In the genomic region with DNA sequence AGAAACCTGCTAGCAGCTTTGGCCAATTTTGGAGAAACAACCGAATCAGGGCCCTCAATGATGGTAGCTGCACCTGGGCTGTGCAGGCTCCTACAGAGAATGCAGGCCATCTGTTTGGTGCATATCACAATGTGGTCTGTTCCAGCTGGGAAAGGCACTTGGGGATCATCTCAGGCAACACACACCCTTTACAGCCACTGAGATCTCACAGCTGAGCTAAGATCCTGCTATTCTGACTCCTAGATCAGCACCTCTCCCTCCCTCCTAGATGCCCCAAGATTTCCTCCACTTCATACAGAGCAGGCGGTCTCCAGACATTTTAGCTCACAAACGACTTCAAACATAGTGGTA, we compare ENCODE assay signal across 16 cellular contexts.
A peak's percentile ranks its signal among the peaks of the same experiment; 100 is the strongest.
DNase-seq lines count a peak whose midpoint lies in the region; ATAC-seq and TF ChIP-seq lines count a peak whose summit lies in the region.
"Had no signal": no experiment of that assay in that cellular context is flagged by ENCODE, and none has a peak within 500 bp of the region (broad histone marks: within the 10 kb centered on the region; RNA-seq: fewer than 3 reads in every experiment).

No MANE protein-coding gene starts in this region.

- peak overlapping the region; percentile 56 for H2BK20ac ChIP-seq in IMR-90 (ENCODE audit: low read depth, low read length)

- H3K4me2 ChIP-seq in IMR-90 (ENCODE audit: low read depth, low read length), result no peak overlapping the region

- no peak overlapping the region for H2AFZ ChIP-seq in IMR-90 (replicated peaks; ENCODE audit: low read length, poor library complexity)
- H2AFZ ChIP-seq: GM23248 had no signal

- H3K9me3 ChIP-seq in IMR-90 (ENCODE audit: control insufficient read depth, insufficient read depth, low read length) (no peaks in the 10 kb centered on the region), body of pancreas (no peaks in the 10 kb centered on the region), right lobe of liver (no peaks in the 10 kb centered on the region), skeletal muscle tissue (ENCODE audit: control insufficient read depth in 3 of 3, low read length in 3 of 3) (no peaks in the 10 kb centered on the region)

- intact Hi-C loops in IMR-90 (cut with micrococcal nuclease) (no loop called here), body of pancreas (cut with DNase I) (no loop called here), right lobe of liver (cut with DNase I) (no loop called here)

- no peak overlapping the region for H3K27ac ChIP-seq in IMR-90 (ENCODE audit: insufficient read depth, low read length)
- H3K27ac ChIP-seq in body of pancreas, result peak overlapping the region in 3 of 4 donors; percentile 55 to 80 (median 58)
- H3K27ac ChIP-seq in right lobe of liver, result peak overlapping the region in 2 of 3 donors; percentile 4 to 23
- peak overlapping the region; percentile 16 for H3K27ac ChIP-seq in skeletal muscle tissue (ENCODE audit: low read depth, low read length)
- H3K27ac ChIP-seq: GM23248 had no signal

- peaks cover 16% of the 10 kb centered on the region for H3K9me1 ChIP-seq in IMR-90 (ENCODE audit: insufficient read depth, low read length)

- no peaks in the 10 kb centered on the region for H3K27me3 ChIP-seq in IMR-90 (ENCODE audit: control insufficient read depth, insufficient read depth, low read length)
- H3K27me3 ChIP-seq in body of pancreas, result no peaks in the 10 kb centered on the region
- H3K27me3 ChIP-seq in right lobe of liver, result no peaks in the 10 kb centered on the region
- no peaks in the 10 kb centered on the region for H3K27me3 ChIP-seq in skeletal muscle tissue (ENCODE audit: control insufficient read depth in 3 of 3, insufficient read depth in 3 of 3, low read length in 3 of 3)

- ATAC-seq in IMR-90 (ENCODE audit: low read depth) (no peak), body of pancreas (no peak), right lobe of liver (no peak), GM18861 (IDR thresholded peaks at IDR 0.05; ENCODE audit: unreplicated experiment) (no peak)

- WGBS in IMR-90 (ENCODE audit: extremely low coverage in 2 of 2, insufficient read length in 1 of 2), 2 experiments, result no CpG with 5 or more reads among the region's 3 CpGs
- WGBS in body of pancreas, 2 donors, result 55 to 88% methylated on average over 3 of the region's 3 CpGs
- 69% methylated on average over 3 of the region's 3 CpGs for WGBS in right lobe of liver (ENCODE audit: insufficient coverage, low coverage, low lambda C conversion rate, missing lambda C conversion rate)

- no peak overlapping the region for H2BK5ac ChIP-seq in IMR-90 (ENCODE audit: low read depth, low read length, poor library complexity, severe bottlenecking)

- no peaks in the 10 kb centered on the region for H4K20me1 ChIP-seq in IMR-90 (ENCODE audit: insufficient read depth, low read length)

- dilution Hi-C loops in IMR-90 (cut with HindIII; ENCODE audit: low sequenced_read_pairs, unreplicated experiment), result no loop called here

- TF ChIP-seq RAD21 in IMR-90 (IDR thresholded peaks at IDR 0.05; ENCODE audit: low read length), result no peak

- POLR2A ChIA-PET in IMR-90 (lab: Charles Lee; ENCODE audit: unreplicated experiment), result no interaction called here

- peak overlapping the region in 1 of 2 experiments; percentile 53; a peak in 1 of 4 replicates for H4K8ac ChIP-seq in IMR-90 (ENCODE audit: low read depth in 2 of 2, low read length in 2 of 2)

- peak overlapping the region; percentile 42; the same call in 1 of the 2 replicates for H2AK5ac ChIP-seq in IMR-90 (ENCODE audit: low read depth, low read length)

- H3K4me1 ChIP-seq in IMR-90 (ENCODE audit: control insufficient read depth, insufficient read depth, low read length), result peaks cover 4% of the 10 kb centered on the region
- H3K4me1 ChIP-seq in body of pancreas, result peaks cover 18% of the 10 kb centered on the region
- H3K4me1 ChIP-seq in right lobe of liver, result peaks cover 0 to 13% (median 4%) of the 10 kb centered on the region in 4 donors
- H3K4me1 ChIP-seq in skeletal muscle tissue (ENCODE audit: control insufficient read depth in 3 of 3, insufficient read depth in 3 of 3, low read length in 3 of 3), result peaks cover 16 to 36% (median 32%) of the 10 kb centered on the region in 3 donors

- H3K4ac ChIP-seq in IMR-90 (ENCODE audit: low read depth, low read length), result peak overlapping the region; percentile 66

- CTCF ChIA-PET in IMR-90 (lab: Yijun Ruan, JAX), result interaction anchor here (1.1 kb wide), 1 partner anchor 141 kb away, joined by 3 read pairs; no protein-coding TSS in a partner anchor

- no peak overlapping the region for H3K9ac ChIP-seq in IMR-90 (ENCODE audit: low read depth, low read length)
- H3K9ac ChIP-seq in skeletal muscle tissue (ENCODE audit: low read depth in 1 of 3, low read length in 3 of 3), result peak overlapping the region in 1 of 3 donors; percentile 33
- H3K9ac ChIP-seq: GM23248 had no signal

- no peak overlapping the region for H3K56ac ChIP-seq in IMR-90 (ENCODE audit: extremely low read depth, insufficient read depth, low read length)

- DNase-seq in IMR-90 (peak; percentile 23), body of pancreas (no peak), right lobe of liver (no peak), T-helper 9 cell (no peak), NCI-H1105 treated with DMSO at 0.1 percent for 48 hours (lab: John Stamatoyannopoulos, UW) (no peak)
- DNase-seq: AML-193, DND-41, KBM-7, NCI-H187, NCI-H226, NCI-H82, OCI-M1, RPMI8226 had no signal

- no TSS peak for BruUV-seq in IMR-90 (replicated peaks; lab: Mats Ljungman, UMichigan)

- no peak for TF ChIP-seq CTCF in IMR-90 (conservative IDR thresholded peaks at IDR 0.05; ENCODE audit: low read depth, low read length)
- TF ChIP-seq CTCF in body of pancreas (IDR thresholded peaks at IDR 0.05), result no peak
- TF ChIP-seq CTCF in right lobe of liver (IDR thresholded peaks at IDR 0.05), result no peak

- no peaks in the 10 kb centered on the region for H3K79me1 ChIP-seq in IMR-90 (ENCODE audit: low read depth in 1 of 2, low read length in 2 of 2)

- H3K18ac ChIP-seq in IMR-90 (ENCODE audit: low read depth, low read length), result no peak overlapping the region

- H3K23ac ChIP-seq in IMR-90 (ENCODE audit: low read depth, low read length), result 0 out of 2 replicates have a peak overlapping the region, but pooled peaks have one; percentile 40

- TF ChIP-seq POLR2A in IMR-90 (IDR thresholded peaks at IDR 0.05; ENCODE audit: low read depth, low read length) (no peak), body of pancreas (IDR thresholded peaks at IDR 0.05) (no peak), right lobe of liver (IDR thresholded peaks at IDR 0.05) (no peak)

- peak overlapping the region; percentile 40; the same call in 1 of the 2 replicates for H3K14ac ChIP-seq in IMR-90 (replicated peaks; ENCODE audit: low read depth, low read length)

- H2BK120ac ChIP-seq in IMR-90 (ENCODE audit: low read depth, low read length), result peak overlapping the region; percentile 54

- H2AK9ac ChIP-seq in IMR-90 (replicated peaks; ENCODE audit: low read depth, low read length, poor library complexity), result no peak overlapping the region

- H4K5ac ChIP-seq in IMR-90 (ENCODE audit: low read depth, low read length), result no peak overlapping the region

- H3K36me3 ChIP-seq in IMR-90 (ENCODE audit: control insufficient read depth, insufficient read depth, low read length) (no peaks in the 10 kb centered on the region), body of pancreas (replicated peaks in 1 of 2; ENCODE audit: insufficient read depth in 1 of 2, low read depth in 2 of 2) (no peaks in the 10 kb centered on the region), right lobe of liver (no peaks in the 10 kb centered on the region), skeletal muscle tissue (ENCODE audit: control insufficient read depth in 3 of 3, insufficient read depth in 3 of 3, low read length in 3 of 3) (no peaks in the 10 kb centered on the region)

- H4K91ac ChIP-seq in IMR-90 (ENCODE audit: insufficient read depth, low read depth, low read length), result peak overlapping the region; percentile 50

- peak overlapping the region; percentile 77; the same call in 1 of the 3 replicates for H2BK15ac ChIP-seq in IMR-90 (ENCODE audit: low read depth, low read length)

- in situ Hi-C loops in IMR-90 (cut with MboI; ENCODE audit: low sequenced_read_pairs), result no loop called here

- H3K4me3 ChIP-seq in IMR-90 (ENCODE audit: insufficient read depth, low read depth, low read length) (no peak overlapping the region), body of pancreas (no peak overlapping the region), right lobe of liver (no peak overlapping the region), skeletal muscle tissue (ENCODE audit: low read length in 3 of 3) (no peak overlapping the region)
- H3K4me3 ChIP-seq: GM23248 had no signal

TF ChIP-seq in IMR-90, 13 proteins besides CTCF, POLR2A, EP300 and RAD21 (continues in another document):
- TF ChIP-seq RCOR1 (IDR thresholded peaks at IDR 0.05; ENCODE audit: insufficient replicate concordance, low read length) (no peak), FOS (IDR thresholded peaks at IDR 0.05; ENCODE audit: low read depth, low read length) (no peak), MXI1 (IDR thresholded peaks at IDR 0.05; ENCODE audit: borderline replicate concordance, low read depth, low read length) (no peak), CHD1 (IDR thresholded peaks at IDR 0.05; ENCODE audit: low read depth, low read length) (no peak), RFX5 (IDR thresholded peaks at IDR 0.05; ENCODE audit: low read depth, low read length) (no peak), MAFK (IDR thresholded peaks at IDR 0.05; ENCODE audit: low read depth, low read length) (no peak), SMC3 (IDR thresholded peaks at IDR 0.05; ENCODE audit: low read depth, low read length) (no peak), BHLHE40 (IDR thresholded peaks at IDR 0.05; ENCODE audit: low read depth, low read length) (no peak), MAZ (IDR thresholded peaks at IDR 0.05; ENCODE audit: borderline replicate concordance, low read depth, low read length) (no peak)
- TF ChIP-seq, protein P1, sequence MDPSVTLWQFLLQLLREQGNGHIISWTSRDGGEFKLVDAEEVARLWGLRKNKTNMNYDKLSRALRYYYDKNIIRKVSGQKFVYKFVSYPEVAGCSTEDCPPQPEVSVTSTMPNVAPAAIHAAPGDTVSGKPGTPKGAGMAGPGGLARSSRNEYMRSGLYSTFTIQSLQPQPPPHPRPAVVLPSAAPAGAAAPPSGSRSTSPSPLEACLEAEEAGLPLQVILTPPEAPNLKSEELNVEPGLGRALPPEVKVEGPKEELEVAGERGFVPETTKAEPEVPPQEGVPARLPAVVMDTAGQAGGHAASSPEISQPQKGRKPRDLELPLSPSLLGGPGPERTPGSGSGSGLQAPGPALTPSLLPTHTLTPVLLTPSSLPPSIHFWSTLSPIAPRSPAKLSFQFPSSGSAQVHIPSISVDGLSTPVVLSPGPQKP (IDR thresholded peaks at IDR 0.05; ENCODE audit: borderline replicate concordance, low read depth, low read length), result no peak
- TF ChIP-seq, protein P2, sequence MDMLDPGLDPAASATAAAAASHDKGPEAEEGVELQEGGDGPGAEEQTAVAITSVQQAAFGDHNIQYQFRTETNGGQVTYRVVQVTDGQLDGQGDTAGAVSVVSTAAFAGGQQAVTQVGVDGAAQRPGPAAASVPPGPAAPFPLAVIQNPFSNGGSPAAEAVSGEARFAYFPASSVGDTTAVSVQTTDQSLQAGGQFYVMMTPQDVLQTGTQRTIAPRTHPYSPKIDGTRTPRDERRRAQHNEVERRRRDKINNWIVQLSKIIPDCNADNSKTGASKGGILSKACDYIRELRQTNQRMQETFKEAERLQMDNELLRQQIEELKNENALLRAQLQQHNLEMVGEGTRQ (IDR thresholded peaks at IDR 0.05; ENCODE audit: low read depth, low read length), result no peak
